In the genomic region with DNA sequence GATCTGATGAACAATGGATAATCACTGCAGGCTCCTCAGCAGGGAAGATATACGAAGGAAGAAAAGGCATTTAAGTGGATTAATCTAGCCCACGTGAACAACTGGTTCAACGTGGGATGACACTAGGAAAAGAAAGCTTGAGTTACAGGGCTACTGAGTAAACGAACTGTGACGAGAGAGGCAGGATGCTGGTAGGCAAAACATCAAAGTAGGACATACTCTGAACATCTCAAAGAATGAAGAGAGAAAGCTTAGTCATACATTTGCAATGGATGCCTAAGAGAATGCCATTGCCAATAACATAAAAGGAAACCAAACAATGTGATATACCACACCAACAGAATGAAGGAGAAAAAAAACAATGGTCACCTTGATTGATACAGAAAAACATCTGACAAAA, we compare ENCODE assay signal across 15 cellular contexts. TPM values are rescaled to one million over a fixed set of nuclear protein-coding genes. Genes with fewer than 3 reads are reported as not detected.
DNase-seq lines count a peak whose midpoint lies in the region; ATAC-seq lines count a peak whose summit lies in the region.
"Had no signal": no experiment of that assay in that cellular context is flagged by ENCODE, and none has a peak within 500 bp of the region (broad histone marks: within the 10 kb centered on the region; RNA-seq: fewer than 3 reads in every experiment).

No MANE protein-coding gene starts in this region.

- no peaks in the 10 kb centered on the region for H3K27me3 Mint-ChIP-seq in activated T-cell treated with anti-CD3 and anti-CD28 coated beads, Interleukin-2, amount 50 U/mL, for 72 hours (ENCODE audit: low read depth)

- peaks cover 8% of the 10 kb centered on the region for H3K36me3 ChIP-seq in NT2/D1 (ENCODE audit: insufficient read depth, insufficient read length, low read length)
- H3K36me3 ChIP-seq in skeletal muscle tissue (ENCODE audit: control insufficient read depth in 3 of 3, insufficient read depth in 3 of 3, low read length in 3 of 3): peaks cover 0 to 5% (median 0%) of the 10 kb centered on the region in 3 donors
- H3K36me3 ChIP-seq: uterus had no signal

- intact Hi-C loops in posterior cingulate gyrus (cut with DNase I): no loop called here

- H3K27me3 ChIP-seq in NT2/D1 (ENCODE audit: insufficient read depth, insufficient read length) (no peaks in the 10 kb centered on the region), skeletal muscle tissue (ENCODE audit: control insufficient read depth in 3 of 3, insufficient read depth in 3 of 3, low read length in 3 of 3) (no peaks in the 10 kb centered on the region)
- H3K27me3 ChIP-seq: uterus had no signal

- H3K27ac ChIP-seq in epithelial cell of prostate: peak overlapping the region; percentile 42
- H3K27ac ChIP-seq in skeletal muscle tissue (ENCODE audit: low read depth, low read length): peak overlapping the region; percentile 8
- H3K27ac ChIP-seq: uterus had no signal

- no peak overlapping the region for H3K9ac ChIP-seq in NT2/D1 (ENCODE audit: insufficient read length, low read depth)
- no peak overlapping the region for H3K9ac ChIP-seq in skeletal muscle tissue (ENCODE audit: low read depth in 1 of 3, low read length in 3 of 3)

- no peaks in the 10 kb centered on the region for H3K9me3 Mint-ChIP-seq in activated T-cell treated with anti-CD3 and anti-CD28 coated beads, Interleukin-2, amount 50 U/mL, for 72 hours

- H3K4me3 ChIP-seq in NT2/D1 (ENCODE audit: insufficient read length, low read depth): no peak overlapping the region
- no peak overlapping the region for H3K4me3 ChIP-seq in skeletal muscle tissue (ENCODE audit: low read length in 3 of 3)
- H3K4me3 ChIP-seq: K562, uterus had no signal

- ATAC-seq in activated T-cell treated with anti-CD3 and anti-CD28 coated beads, Interleukin-2, amount 50 U/mL, for 72 hours (replicated peaks in 1 of 2): peak; percentile 60 to 85
- ATAC-seq: K562 had no signal

- H3K4me3 Mint-ChIP-seq in activated T-cell treated with anti-CD3 and anti-CD28 coated beads, Interleukin-2, amount 50 U/mL, for 72 hours: peak overlapping the region in 1 of 2 donors; percentile 3

- H3K27ac Mint-ChIP-seq in activated T-cell treated with anti-CD3 and anti-CD28 coated beads, Interleukin-2, amount 50 U/mL, for 72 hours: peak overlapping the region; percentile 14

- no peaks in the 10 kb centered on the region for H3K9me3 ChIP-seq in NT2/D1 (ENCODE audit: insufficient read depth, low read length)
- no peaks in the 10 kb centered on the region for H3K9me3 ChIP-seq in skeletal muscle tissue (ENCODE audit: control insufficient read depth in 3 of 3, low read length in 3 of 3)
- H3K9me3 ChIP-seq: uterus had no signal

- H3K4me1 Mint-ChIP-seq in activated T-cell treated with anti-CD3 and anti-CD28 coated beads, Interleukin-2, amount 50 U/mL, for 72 hours (ENCODE audit: low read depth): peaks cover 22% of the 10 kb centered on the region

- peaks cover under 1 to 2% of the 10 kb centered on the region in 2 donors for H3K36me3 Mint-ChIP-seq in activated T-cell treated with anti-CD3 and anti-CD28 coated beads, Interleukin-2, amount 50 U/mL, for 72 hours (ENCODE audit: insufficient read depth in 2 of 2)

- H3K4me1 ChIP-seq in NT2/D1 (ENCODE audit: insufficient read depth, insufficient read length) (peaks cover 2% of the 10 kb centered on the region), skeletal muscle tissue (ENCODE audit: control insufficient read depth in 3 of 3, insufficient read depth in 3 of 3, low read length in 3 of 3) (peaks cover 11 to 25% (median 19%) of the 10 kb centered on the region in 3 donors)
- H3K4me1 ChIP-seq: uterus had no signal

- DNase-seq in activated T-cell treated with anti-CD3 and anti-CD28 coated beads, Interleukin-2, amount 50 U/mL, for 72 hours: no peak
- DNase-seq in activated T-cell treated with anti-CD3 and anti-CD28 coated beads, Interleukin-2, amount 50 U/mL, for 48 hours: no peak
- DNase-seq in NT2/D1 (ENCODE audit: low read depth, low spot score): peak; percentile 38
- no peak for DNase-seq in epithelial cell of prostate (ENCODE audit: low read depth, low spot score)
- no peak for DNase-seq in putamen (ENCODE audit: low spot score)
- no peak for DNase-seq in posterior cingulate gyrus
- DNase-seq in germinal center (ENCODE audit: low spot score): no peak
- DNase-seq: effector memory CD4-positive, alpha-beta T cell; kidney; NCI-H446 treated with DMSO at 0.1 percent for 48 hours; SW 1271; uterus had no signal

RNA-seq across cellular contexts. Expression of a gene that starts 12.9 kb away (rescaled TPM):
- 10 to 100 TPM; 42.6 to 43.5 TPM for total RNA-seq in activated T-cell treated with anti-CD3 and anti-CD28 coated beads, Interleukin-2, amount 50 U/mL, for 72 hours
- total RNA-seq in skeletal muscle tissue: 91.9 TPM

RNA-seq across cellular contexts. Expression of a gene that starts 42.2 kb away (rescaled TPM):
- total RNA-seq in activated T-cell treated with anti-CD3 and anti-CD28 coated beads, Interleukin-2, amount 50 U/mL, for 72 hours: not detected
- not detected for total RNA-seq in skeletal muscle tissue
- total RNA-seq: K562, pulmonary artery endothelial cell, uterus had no signal
